Comparison of ENCODE assay signal across 9 cellular contexts in genomic region chr5:164672931-164673694, GRCh38.
DNase-seq lines count a peak whose midpoint lies in the region; ATAC-seq and TF ChIP-seq lines count a peak whose summit lies in the region.
"Had no signal": no experiment of that assay in that cellular context is flagged by ENCODE, and none has a peak within 500 bp of the region (broad histone marks: within the 10 kb centered on the region; RNA-seq: fewer than 3 reads in every experiment).

No MANE protein-coding gene starts in this region.

- H3K4me1 ChIP-seq in right lobe of liver = no peaks in the 10 kb centered on the region

- TF ChIP-seq POLR2A in right lobe of liver (IDR thresholded peaks at IDR 0.05) = no peak

- intact Hi-C loops in right lobe of liver (cut with DNase I) = no loop called here

- no peaks in the 10 kb centered on the region for H3K36me3 ChIP-seq in right lobe of liver

- ATAC-seq in HG02885 (IDR thresholded peaks at IDR 0.05; ENCODE audit: poor library complexity, unreplicated experiment) = peak; percentile 68
- no peak for ATAC-seq in right lobe of liver
- ATAC-seq in GM18858 (IDR thresholded peaks at IDR 0.05; ENCODE audit: unreplicated experiment) = no peak
- ATAC-seq in GM21737 (IDR thresholded peaks at IDR 0.05; ENCODE audit: unreplicated experiment) = no peak
- no peak for ATAC-seq in HG03469 (IDR thresholded peaks at IDR 0.05; ENCODE audit: unreplicated experiment)

- no peaks in the 10 kb centered on the region for H3K27me3 ChIP-seq in right lobe of liver

- WGBS in right lobe of liver (ENCODE audit: insufficient coverage, low coverage, low lambda C conversion rate, missing lambda C conversion rate) = 49% methylated on average over 3 of the region's 3 CpGs

- H3K9me3 ChIP-seq in right lobe of liver = no peaks in the 10 kb centered on the region

- TF ChIP-seq CTCF in GM10266 (IDR thresholded peaks at IDR 0.05; ENCODE audit: control insufficient read depth, insufficient read depth, low read depth, missing control alignments) = peak; percentile 11
- TF ChIP-seq CTCF in right lobe of liver (IDR thresholded peaks at IDR 0.05) = peak in 3 of 4 donors; percentile 25 to 31 (median 25)

- DNase-seq in GM10266 (ENCODE audit: extremely low spot score) (no peak), SK-N-DZ (ENCODE audit: low spot score) (peak; percentile 86), right lobe of liver (no peak), SHP77 treated with DMSO at 0.1 percent for 48 hours (lab: John Stamatoyannopoulos, UW) (no peak)
- DNase-seq: stimulated activated CD4-positive, alpha-beta T cell treated with anti-CD3 and anti-CD28 coated beads, Interleukin-15, amount 100 ng/mL, for 24 hours had no signal

- H3K27ac ChIP-seq in right lobe of liver = no peak overlapping the region

- H3K4me3 ChIP-seq in right lobe of liver = no peak overlapping the region
